ENCODE assay signal across 13 cellular contexts in the genomic region with DNA sequence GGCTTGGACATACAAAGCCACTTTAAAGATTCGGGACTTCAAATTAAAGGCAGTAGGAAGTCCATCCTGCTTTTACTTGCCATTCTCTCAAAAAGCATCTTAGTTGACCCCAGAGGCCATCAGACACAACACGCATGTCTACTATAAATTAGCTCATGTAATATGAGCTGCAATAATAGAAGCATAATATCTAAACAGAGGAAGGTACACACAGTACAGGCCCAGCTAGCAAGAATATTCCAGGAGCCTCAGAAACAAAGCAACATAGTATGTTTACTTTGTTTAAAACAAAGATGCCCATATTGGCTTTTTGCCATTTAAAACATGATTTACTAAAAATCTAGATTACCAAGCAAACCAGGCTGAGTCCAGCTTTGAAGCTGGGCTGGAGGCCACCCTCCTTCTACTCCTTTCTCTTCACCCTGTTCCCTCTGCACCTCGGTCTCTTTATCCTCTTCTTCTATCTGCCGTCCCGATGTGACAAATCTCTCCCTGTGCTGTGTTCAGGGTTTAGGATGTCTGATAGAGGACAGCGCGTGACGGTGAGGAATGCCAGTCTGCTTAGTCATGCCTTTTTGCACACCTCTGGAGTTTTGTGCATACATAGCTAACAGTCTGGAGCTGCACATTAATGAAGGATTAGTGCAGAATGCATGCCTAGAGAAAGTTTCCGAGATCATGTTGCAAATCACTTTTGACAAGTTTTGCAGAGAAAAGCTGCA. TPM values are rescaled to one million over a fixed set of nuclear protein-coding genes. Genes with fewer than 3 reads are reported as not detected.
DNase-seq lines count a peak whose midpoint lies in the region; ATAC-seq, FAIRE-seq and TF ChIP-seq lines count a peak whose summit lies in the region.
"Had no signal": no experiment of that assay in that cellular context is flagged by ENCODE, and none has a peak within 500 bp of the region (broad histone marks: within the 10 kb centered on the region; RNA-seq: fewer than 3 reads in every experiment).

No MANE protein-coding gene starts in this region.

- no peak overlapping the region for H3K4me2 ChIP-seq in keratinocyte (ENCODE audit: control insufficient read depth, extremely low read depth, insufficient read depth, low read depth, low read length)

- no peaks in the 10 kb centered on the region for H3K9me1 ChIP-seq in keratinocyte (ENCODE audit: control insufficient read depth, extremely low read depth, insufficient read depth, low read length)

- no peaks in the 10 kb centered on the region for H3K27me3 ChIP-seq in keratinocyte (ENCODE audit: control insufficient read depth, extremely low read depth, insufficient read depth, low read length)
- H3K27me3 ChIP-seq: neutrophil had no signal

- no peaks in the 10 kb centered on the region for H3K9me3 ChIP-seq in keratinocyte (ENCODE audit: control insufficient read depth, low read depth, low read length)
- H3K9me3 ChIP-seq: neutrophil had no signal

- H3K4me3 ChIP-seq in keratinocyte (ENCODE audit: control insufficient read depth in 2 of 3, extremely low read depth in 1 of 3, insufficient read depth in 2 of 3, low read depth in 1 of 3, low read length in 3 of 3), result no peak overlapping the region

- no peak for ATAC-seq in GM19328 (IDR thresholded peaks at IDR 0.05; ENCODE audit: unreplicated experiment)

- dilution Hi-C loops in keratinocyte (cut with MboI; ENCODE audit: extremely low pct_ligation_motif_present, low sequenced_read_pairs), result no loop called here

- H3K27ac Mint-ChIP-seq in activated T-cell treated with anti-CD3 and anti-CD28 coated beads, Interleukin-2, amount 50 U/mL, for 24 hours, result no peak overlapping the region
- no peak overlapping the region for H3K27ac Mint-ChIP-seq in activated CD4-positive, alpha-beta T cell treated with anti-CD3 and anti-CD28 coated beads, Interleukin-2, amount 10 ng/mL, durations not matched to agents 7 days and 5 days

- H3K27ac ChIP-seq in caudate nucleus (ENCODE audit: low read depth, low read length), result peak overlapping the region; percentile 86
- H3K27ac ChIP-seq in keratinocyte (ENCODE audit: control insufficient read depth, insufficient read depth, low read length), result no peak overlapping the region
- H3K27ac ChIP-seq: neutrophil had no signal

- CTCF ChIA-PET in activated CD4-positive, alpha-beta T cell treated with anti-CD3 and anti-CD28 coated beads, Interleukin-2, amount 10 ng/mL, durations not matched to agents 7 days and 5 days (lab: Charles Lee), result no interaction called here

- H3K27me3 Mint-ChIP-seq in activated T-cell treated with anti-CD3 and anti-CD28 coated beads, Interleukin-2, amount 50 U/mL, for 24 hours, result no peaks in the 10 kb centered on the region
- no peaks in the 10 kb centered on the region for H3K27me3 Mint-ChIP-seq in activated CD4-positive, alpha-beta T cell treated with anti-CD3 and anti-CD28 coated beads, Interleukin-2, amount 10 ng/mL, durations not matched to agents 7 days and 5 days

- H3K4me3 Mint-ChIP-seq in activated T-cell treated with anti-CD3 and anti-CD28 coated beads, Interleukin-2, amount 50 U/mL, for 24 hours, result no peak overlapping the region
- H3K4me3 Mint-ChIP-seq in activated CD4-positive, alpha-beta T cell treated with anti-CD3 and anti-CD28 coated beads, Interleukin-2, amount 10 ng/mL, durations not matched to agents 7 days and 5 days, result no peak overlapping the region

- peaks cover 6% of the 10 kb centered on the region for H3K4me1 ChIP-seq in keratinocyte (ENCODE audit: control insufficient read depth, extremely low read depth, insufficient read depth, low read length)

- POLR2A ChIA-PET in activated CD4-positive, alpha-beta T cell treated with anti-CD3 and anti-CD28 coated beads, Interleukin-2, amount 10 ng/mL, durations not matched to agents 7 days and 5 days (lab: Charles Lee), result no interaction called here

- no peaks in the 10 kb centered on the region for H3K4me1 Mint-ChIP-seq in activated T-cell treated with anti-CD3 and anti-CD28 coated beads, Interleukin-2, amount 50 U/mL, for 24 hours (ENCODE audit: low read depth)
- no peaks in the 10 kb centered on the region for H3K4me1 Mint-ChIP-seq in activated CD4-positive, alpha-beta T cell treated with anti-CD3 and anti-CD28 coated beads, Interleukin-2, amount 10 ng/mL, durations not matched to agents 7 days and 5 days

- H3K79me2 ChIP-seq in keratinocyte (ENCODE audit: control insufficient read depth, insufficient read depth, low read length), result no peaks in the 10 kb centered on the region

- no peaks in the 10 kb centered on the region for H3K36me3 Mint-ChIP-seq in activated T-cell treated with anti-CD3 and anti-CD28 coated beads, Interleukin-2, amount 50 U/mL, for 24 hours (ENCODE audit: low read depth)
- H3K36me3 Mint-ChIP-seq in activated CD4-positive, alpha-beta T cell treated with anti-CD3 and anti-CD28 coated beads, Interleukin-2, amount 10 ng/mL, durations not matched to agents 7 days and 5 days (ENCODE audit: low read depth), result no peaks in the 10 kb centered on the region

- TF ChIP-seq CTCF in keratinocyte (optimal IDR thresholded peaks at IDR 0.05 in 1 of 3, IDR thresholded peaks at IDR 0.05 in 1 of 3, conservative IDR thresholded peaks at IDR 0.05 in 1 of 3; ENCODE audit: extremely low read depth in 1 of 3, insufficient read depth in 2 of 3, low read length in 3 of 3), result no peak

- H3K36me3 ChIP-seq in keratinocyte (ENCODE audit: control insufficient read depth in 2 of 2, extremely low read depth in 1 of 2, insufficient read depth in 2 of 2, low read length in 2 of 2), result no peaks in the 10 kb centered on the region
- H3K36me3 ChIP-seq: neutrophil had no signal

- H4K20me1 ChIP-seq in keratinocyte (ENCODE audit: control insufficient read depth, extremely low read depth, insufficient read depth, low read length), result no peaks in the 10 kb centered on the region

- peak; percentile 79 for FAIRE-seq in keratinocyte (lab: Jason Lieb, UNC)

- H2AFZ ChIP-seq in keratinocyte (ENCODE audit: control insufficient read depth, low read length), result no peak overlapping the region

- peak; percentile 67 for DNase-seq in A172 (ENCODE audit: low spot score)
- DNase-seq in HT1080 (ENCODE audit: low read depth), result peak; percentile 66
- peak in 15 of 61 donors; percentile 4 to 63 (median 33) for DNase-seq in caudate nucleus (lab: John Stamatoyannopoulos, UW)
- DNase-seq in keratinocyte (ENCODE audit: low read depth, low spot score), result peak; percentile 7
- DNase-seq in activated T-cell treated with anti-CD3 and anti-CD28 coated beads, Interleukin-2, amount 50 U/mL, for 24 hours, result no peak
- DNase-seq in activated CD4-positive, alpha-beta T cell treated with anti-CD3 and anti-CD28 coated beads, Interleukin-2, amount 10 ng/mL, durations not matched to agents 7 days and 5 days, result no peak
- DNase-seq in NCI-H345 (lab: John Stamatoyannopoulos, UW), result no peak
- DNase-seq: activated CD4-positive, alpha-beta T cell treated with anti-CD3 and anti-CD28 coated beads, Interleukin-2, amount 50 U/mL, for 48 hours; aorta; NCI-H1105 treated with DMSO at 0.1 percent for 48 hours; SHP77 had no signal

- H3K9ac ChIP-seq in keratinocyte (ENCODE audit: control insufficient read depth, extremely low read depth, insufficient read depth, low read length), result no peak overlapping the region

- no peaks in the 10 kb centered on the region for H3K9me3 Mint-ChIP-seq in activated T-cell treated with anti-CD3 and anti-CD28 coated beads, Interleukin-2, amount 50 U/mL, for 24 hours
- no peaks in the 10 kb centered on the region for H3K9me3 Mint-ChIP-seq in activated CD4-positive, alpha-beta T cell treated with anti-CD3 and anti-CD28 coated beads, Interleukin-2, amount 10 ng/mL, durations not matched to agents 7 days and 5 days

RNA-seq across cellular contexts. Expression of gene DTNA, which starts 28.2 kb away (rescaled TPM):
- total RNA-seq in A172 (2014; rRNA removed; shearing (Covaris generic)), result 18.8 and 20.9 TPM in 2 replicates
- 10.6 and 15.8 TPM in 2 replicates for total RNA-seq in HT1080 (2014; rRNA removed; shearing (Covaris generic))
- polyA plus RNA-seq in HT1080 (2015; cell fraction: cytosol; rRNA removed), result 17.8 and 28.3 TPM in 2 replicates
- 36.3 and 38.2 TPM in 2 replicates for polyA plus RNA-seq in HT1080 (2015; cell fraction: nucleus; rRNA removed)
- polyA plus RNA-seq in keratinocyte, result 0.26 to 1.9 TPM (median 0.81 TPM) in 3 replicates
- polyA plus RNA-seq in keratinocyte (2011; ENCODE audit: low read depth), result 0.80 TPM
- polyA plus RNA-seq in keratinocyte (2011; cell fraction: cytosol; rRNA removed), result 0.96 and 1.1 TPM in 2 replicates
- 1.2 and 1.9 TPM in 2 replicates for polyA plus RNA-seq in keratinocyte (2011; cell fraction: nucleus; rRNA removed)
- 0.15 and 0.48 TPM in 2 replicates for polyA plus RNA-seq in keratinocyte (2012; ENCODE audit: low replicate concordance)
- polyA minus RNA-seq in keratinocyte, result 2.3 to 3.9 TPM (median 2.8 TPM) in 3 replicates
- 0.58 TPM for polyA minus RNA-seq in keratinocyte (2011; cell fraction: cytosol; rRNA and poly(A)+ RNA removed)
- polyA minus RNA-seq in keratinocyte (2011; cell fraction: nucleus; rRNA and poly(A)+ RNA removed), result 1.7 and 1.8 TPM in 2 replicates
- not detected for total RNA-seq in activated CD4-positive, alpha-beta T cell treated with anti-CD3 and anti-CD28 coated beads, Interleukin-2, amount 10 ng/mL, durations not matched to agents 7 days and 5 days

Comparison
In these comparisons a context has a peak if more than half of its experiments do, and no peak if none do; other contexts are left out.
1. DNase-seq: peak in A172 (single experiment), HT1080 (single experiment) and keratinocyte (single experiment); none in activated T-cell treated with anti-CD3 and anti-CD28 coated beads, Interleukin-2, amount 50 U/mL, for 24 hours (single experiment), activated CD4-positive, alpha-beta T cell treated with anti-CD3 and anti-CD28 coated beads, Interleukin-2, amount 10 ng/mL, durations not matched to agents 7 days and 5 days (single experiment) and NCI-H345 (single experiment).
2. RNA of gene DTNA, which starts 28.2 kb away (total RNA-seq): 18.8 to 20.9 TPM in A172 and 10.6 to 15.8 TPM in HT1080; not detected in activated CD4-positive, alpha-beta T cell treated with anti-CD3 and anti-CD28 coated beads, Interleukin-2, amount 10 ng/mL, durations not matched to agents 7 days and 5 days; every median in the first group is over 10 times any median in the second.